Comparison of ENCODE assay signal across 34 cellular contexts in the genomic region with DNA sequence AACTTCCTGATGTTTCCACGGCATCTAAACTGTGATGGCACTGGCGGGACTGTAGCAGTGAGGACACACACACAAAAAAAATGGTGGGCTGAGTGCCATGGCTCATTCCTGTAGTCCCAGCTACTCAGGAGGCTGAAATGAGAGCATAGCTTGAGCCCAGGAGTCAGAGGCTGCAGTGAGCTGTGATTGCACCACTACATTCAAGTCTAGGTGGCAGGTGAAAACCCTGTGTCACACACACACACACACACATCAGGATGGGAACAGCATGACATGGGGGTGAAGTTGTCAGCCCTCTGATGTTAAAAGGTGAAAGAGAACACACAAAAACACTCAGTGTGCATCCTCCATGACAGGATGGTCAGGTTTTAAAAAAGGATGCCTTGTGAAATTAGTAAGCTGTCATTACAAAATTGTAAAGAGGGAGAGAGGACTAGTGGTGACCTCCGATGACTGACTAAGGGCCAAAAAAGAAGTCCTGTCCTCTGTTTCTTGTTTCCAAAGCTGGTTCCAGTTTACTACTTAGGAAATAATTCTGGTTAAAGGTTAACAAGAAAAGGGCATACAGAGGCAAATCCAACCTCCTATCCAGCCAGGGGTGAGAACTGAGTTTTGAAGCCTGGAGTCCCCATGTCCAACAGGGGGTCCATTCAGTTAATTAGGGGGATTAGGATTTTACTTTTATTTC.
"Had no signal": no experiment of that assay in that cellular context is flagged by ENCODE, and none has a peak within 500 bp of the region (broad histone marks: within the 10 kb centered on the region; RNA-seq: fewer than 3 reads in every experiment).

No MANE protein-coding gene starts in this region.

- H3K4me1 ChIP-seq: adrenal gland, ascending aorta, body of pancreas, breast epithelium had no signal

- H3K27me3 ChIP-seq: adrenal gland, ascending aorta, body of pancreas, brain microvascular endothelial cell, breast epithelium, cardiac muscle cell had no signal

- H3K9me3 ChIP-seq: adrenal gland, ascending aorta, body of pancreas, breast epithelium had no signal

- H3K36me3 ChIP-seq: adrenal gland, ascending aorta, brain microvascular endothelial cell, breast epithelium, cardiac muscle cell had no signal

- H3K4me3 ChIP-seq: adrenal gland, ascending aorta, body of pancreas, breast epithelium, cardiac muscle cell had no signal

- FAIRE-seq: astrocyte, bronchial epithelial cell had no signal

- ATAC-seq: activated naive CD4-positive, alpha-beta T cell treated with anti-CD3 and anti-CD28 coated beads, Interleukin-2, amount 50 U/mL, for 72 hours; activated naive CD8-positive, alpha-beta T cell treated with anti-CD3 and anti-CD28 coated beads, Interleukin-2, amount 50 U/mL, for 24 hours; activated T-cell treated with anti-CD3 and anti-CD28 coated beads, Interleukin-2, amount 50 U/mL, for 4 hours; activated T-cell treated with anti-CD3 and anti-CD28 coated beads, Interleukin-2, amount 50 U/mL, for 72 hours; activated T-helper 17 cell treated with anti-CD3 and anti-CD28 coated beads, Interleukin-2, amount 50 U/mL, for 72 hours; body of pancreas had no signal

- DNase-seq: activated effector memory CD4-positive, alpha-beta T cell treated with anti-CD3 and anti-CD28 coated beads, Interleukin-2, amount 50 U/mL, for 16 hours; activated effector memory CD4-positive, alpha-beta T cell treated with Interleukin-2 at 50 U/mL for 16 hours; activated gamma-delta T cell; activated gamma-delta T cell treated with Interleukin-2 at 50 U/mL for 16 hours; activated naive CD4-positive, alpha-beta T cell; activated naive CD4-positive, alpha-beta T cell treated with anti-CD3 and anti-CD28 coated beads for 36 hours; activated naive CD4-positive, alpha-beta T cell treated with anti-CD3 and anti-CD28 coated beads, Interleukin-2, amount 10 ng/mL, durations not matched to agents 7 days and 5 days; activated naive CD4-positive, alpha-beta T cell treated with anti-CD3 and anti-CD28 coated beads, Interleukin-2, amount 50 U/mL, for 16 hours; activated naive CD4-positive, alpha-beta T cell treated with Interleukin-2 at 50 U/mL for 16 hours; activated naive CD8-positive, alpha-beta T cell treated with anti-CD3 and anti-CD28 coated beads for 36 hours; activated naive CD8-positive, alpha-beta T cell treated with anti-CD3 and anti-CD28 coated beads, Interleukin-2, amount 10 ng/mL, durations not matched to agents 7 days and 5 days; activated naive CD8-positive, alpha-beta T cell treated with anti-CD3 and anti-CD28 coated beads, Interleukin-2, amount 50 U/mL, for 24 hours; activated T-cell treated with anti-CD3 and anti-CD28 coated beads, Interleukin-2, amount 50 U/mL, for 1 hour; activated T-cell treated with anti-CD3 and anti-CD28 coated beads, Interleukin-2, amount 50 U/mL, for 24 hours; activated T-cell treated with anti-CD3 and anti-CD28 coated beads, Interleukin-2, amount 50 U/mL, for 4 hours; activated T-cell treated with anti-CD3 and anti-CD28 coated beads, Interleukin-2, amount 50 U/mL, for 48 hours; activated T-cell treated with anti-CD3 and anti-CD28 coated beads, Interleukin-2, amount 50 U/mL, for 72 hours; adrenal gland; amniotic stem cell; amygdala; anterior cingulate cortex; aorta; body of pancreas; brain microvascular endothelial cell; caudate nucleus; central memory CD4-positive, alpha-beta T cell; cerebellar nuclear complex had no signal

- H3K27ac ChIP-seq: adrenal gland, ascending aorta, body of pancreas, brain microvascular endothelial cell, breast epithelium, cardiac muscle cell had no signal
